ENCODE assay signal across 1 cellular context in genomic region chr2:44955593-44956449, GRCh38.
A peak's percentile ranks its signal among the peaks of the same experiment; 100 is the strongest.
TF ChIP-seq lines count a peak whose summit lies in the region.

No MANE protein-coding gene starts in this region.

TF ChIP-seq in HepG2, 621 proteins besides CTCF, POLR2A, EP300 and RAD21 (continued from another document and continues in another):
- TF ChIP-seq PLRG1 (conservative IDR thresholded peaks at IDR 0.05) (no peak), HNF4A (CRISPR knock-in tag; IDR thresholded peaks at IDR 0.05) (no peak), HNRNPK (IDR thresholded peaks at IDR 0.05; ENCODE audit: low read depth, low read length, poor library complexity, severe bottlenecking) (no peak), CHCHD3 (CRISPR knock-in tag; IDR thresholded peaks at IDR 0.05) (0 out of 2 replicates have a peak, but pooled peaks have one; percentile 26), ZFP82 (CRISPR knock-in tag; IDR thresholded peaks at IDR 0.05; ENCODE audit: borderline replicate concordance) (no peak), FOXK2 (IDR thresholded peaks at IDR 0.05) (no peak), BCL6 (CRISPR knock-in tag; IDR thresholded peaks at IDR 0.05) (peak; percentile 42), ZSCAN29 (CRISPR knock-in tag; conservative IDR thresholded peaks at IDR 0.05) (0 out of 2 replicates have a peak, but pooled peaks have one; percentile 30), EZH2 (conservative IDR thresholded peaks at IDR 0.05; ENCODE audit: low read depth, low read length) (peak; percentile 18; the same call in 1 of the 2 replicates), HMGXB4 (CRISPR knock-in tag; IDR thresholded peaks at IDR 0.05; ENCODE audit: borderline replicate concordance in 1 of 2, low read depth in 1 of 2) (peak; percentile 78 to 86), HNRNPH1 (optimal IDR thresholded peaks at IDR 0.05; ENCODE audit: low read depth, low read length) (no peak), ZBTB40 (IDR thresholded peaks at IDR 0.05) (no peak), ZBTB40 (CRISPR knock-in tag; IDR thresholded peaks at IDR 0.05) (no peak), YEATS4 (CRISPR knock-in tag; IDR thresholded peaks at IDR 0.05; ENCODE audit: borderline replicate concordance) (no peak), AFF4 (CRISPR knock-in tag; IDR thresholded peaks at IDR 0.05) (no peak), KLF12 (CRISPR knock-in tag; IDR thresholded peaks at IDR 0.05; ENCODE audit: borderline replicate concordance) (no peak), MED1 (CRISPR knock-in tag; IDR thresholded peaks at IDR 0.05) (no peak), ZNF678 (CRISPR knock-in tag; IDR thresholded peaks at IDR 0.05) (no peak), USF2 (IDR thresholded peaks at IDR 0.05; ENCODE audit: low read depth, low read length) (0 out of 2 replicates have a peak, but pooled peaks have one; percentile 21), USF2 (CRISPR knock-in tag; IDR thresholded peaks at IDR 0.05; ENCODE audit: borderline replicate concordance) (no peak), ELF4 (CRISPR knock-in tag; IDR thresholded peaks at IDR 0.05; ENCODE audit: borderline replicate concordance) (no peak), KDM3A (CRISPR knock-in tag; IDR thresholded peaks at IDR 0.05; ENCODE audit: low read depth) (peak; percentile 55; the same call in 1 of the 2 replicates), PAX8 (CRISPR knock-in tag; IDR thresholded peaks at IDR 0.05; ENCODE audit: borderline replicate concordance) (no peak), ZNF335 (CRISPR knock-in tag; IDR thresholded peaks at IDR 0.05) (0 out of 2 replicates have a peak, but pooled peaks have one; percentile 22), ZNF3 (CRISPR knock-in tag; IDR thresholded peaks at IDR 0.05) (no peak), CENPT (CRISPR knock-in tag; IDR thresholded peaks at IDR 0.05; ENCODE audit: low read depth) (peak; percentile 85; the same call in 1 of the 2 replicates), ZNF841 (CRISPR knock-in tag; IDR thresholded peaks at IDR 0.05; ENCODE audit: borderline replicate concordance) (no peak), ZNF772 (CRISPR knock-in tag; IDR thresholded peaks at IDR 0.05) (no peak), TEF (CRISPR knock-in tag; IDR thresholded peaks at IDR 0.05) (no peak), ZNF251 (CRISPR knock-in tag; IDR thresholded peaks at IDR 0.05) (no peak), ZNF263 (CRISPR knock-in tag; IDR thresholded peaks at IDR 0.05) (0 out of 2 replicates have a peak, but pooled peaks have one; percentile 21), ZNF317 (CRISPR knock-in tag; IDR thresholded peaks at IDR 0.05) (peak; percentile 61; the same call in 1 of the 2 replicates), NFIC (IDR thresholded peaks at IDR 0.05; ENCODE audit: low read length) (no peak), TSC22D2 (CRISPR knock-in tag; IDR thresholded peaks at IDR 0.05; ENCODE audit: borderline replicate concordance) (peak; percentile 74; the same call in 1 of the 2 replicates), GATA4 (IDR thresholded peaks at IDR 0.05; ENCODE audit: borderline replicate concordance, low read depth) (no peak), MTA1 (CRISPR knock-in tag; IDR thresholded peaks at IDR 0.05; ENCODE audit: borderline replicate concordance) (peak; percentile 58; the same call in 1 of the 2 replicates), MEF2D (CRISPR knock-in tag; IDR thresholded peaks at IDR 0.05) (no peak; the same call in 1 of the 2 replicates), PRMT3 (CRISPR knock-in tag; IDR thresholded peaks at IDR 0.05; ENCODE audit: borderline replicate concordance, low read depth) (no peak; the same call in 1 of the 2 replicates), KLF11 (CRISPR knock-in tag; IDR thresholded peaks at IDR 0.05) (no peak), SNRNP70 (IDR thresholded peaks at IDR 0.05; ENCODE audit: low read depth, low read length) (no peak)
- TF ChIP-seq, protein P1, sequence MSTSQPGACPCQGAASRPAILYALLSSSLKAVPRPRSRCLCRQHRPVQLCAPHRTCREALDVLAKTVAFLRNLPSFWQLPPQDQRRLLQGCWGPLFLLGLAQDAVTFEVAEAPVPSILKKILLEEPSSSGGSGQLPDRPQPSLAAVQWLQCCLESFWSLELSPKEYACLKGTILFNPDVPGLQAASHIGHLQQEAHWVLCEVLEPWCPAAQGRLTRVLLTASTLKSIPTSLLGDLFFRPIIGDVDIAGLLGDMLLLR (CRISPR knock-in tag; IDR thresholded peaks at IDR 0.05): peak; percentile 51; the same call in 1 of the 2 replicates
- TF ChIP-seq, protein P2, sequence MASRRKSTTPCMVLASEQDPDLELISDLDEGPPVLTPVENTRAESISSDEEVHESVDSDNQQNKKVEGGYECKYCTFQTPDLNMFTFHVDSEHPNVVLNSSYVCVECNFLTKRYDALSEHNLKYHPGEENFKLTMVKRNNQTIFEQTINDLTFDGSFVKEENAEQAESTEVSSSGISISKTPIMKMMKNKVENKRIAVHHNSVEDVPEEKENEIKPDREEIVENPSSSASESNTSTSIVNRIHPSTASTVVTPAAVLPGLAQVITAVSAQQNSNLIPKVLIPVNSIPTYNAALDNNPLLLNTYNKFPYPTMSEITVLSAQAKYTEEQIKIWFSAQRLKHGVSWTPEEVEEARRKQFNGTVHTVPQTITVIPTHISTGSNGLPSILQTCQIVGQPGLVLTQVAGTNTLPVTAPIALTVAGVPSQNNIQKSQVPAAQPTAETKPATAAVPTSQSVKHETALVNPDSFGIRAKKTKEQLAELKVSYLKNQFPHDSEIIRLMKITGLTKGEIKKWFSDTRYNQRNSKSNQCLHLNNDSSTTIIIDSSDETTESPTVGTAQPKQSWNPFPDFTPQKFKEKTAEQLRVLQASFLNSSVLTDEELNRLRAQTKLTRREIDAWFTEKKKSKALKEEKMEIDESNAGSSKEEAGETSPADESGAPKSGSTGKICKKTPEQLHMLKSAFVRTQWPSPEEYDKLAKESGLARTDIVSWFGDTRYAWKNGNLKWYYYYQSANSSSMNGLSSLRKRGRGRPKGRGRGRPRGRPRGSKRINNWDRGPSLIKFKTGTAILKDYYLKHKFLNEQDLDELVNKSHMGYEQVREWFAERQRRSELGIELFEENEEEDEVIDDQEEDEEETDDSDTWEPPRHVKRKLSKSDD (CRISPR knock-in tag; IDR thresholded peaks at IDR 0.05; ENCODE audit: low read depth): 0 out of 2 replicates have a peak, but pooled peaks have one; percentile 35
